Comparison of ENCODE assay signal across 2 cellular contexts in the genomic region with DNA sequence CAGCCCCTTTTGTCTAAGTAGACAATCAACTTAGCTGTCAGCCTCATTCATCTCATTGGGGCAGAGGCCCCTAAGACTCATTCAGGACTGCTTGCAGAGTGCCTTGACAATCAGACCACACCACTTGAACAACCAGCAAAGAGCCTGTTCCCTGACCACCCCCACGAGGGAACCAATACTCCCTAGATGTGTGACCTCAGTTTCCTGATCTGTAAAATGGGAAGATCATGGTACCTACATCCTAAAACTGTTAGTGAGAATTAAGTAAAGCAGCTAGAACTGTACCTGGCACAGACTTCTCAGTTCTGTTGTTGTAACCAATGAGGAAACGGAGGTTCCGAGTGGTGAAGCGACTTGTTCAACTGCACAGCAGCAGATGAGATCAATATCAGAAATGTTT.
TF ChIP-seq lines count a peak whose summit lies in the region.

No MANE protein-coding gene starts in this region.

TF ChIP-seq in HepG2, 621 proteins besides CTCF, POLR2A, EP300 and RAD21:
- no peak for TF ChIP-seq SYNCRIP (IDR thresholded peaks at IDR 0.05; ENCODE audit: insufficient read depth, low read depth, low read length)
- 0 out of 2 replicates have a peak, but pooled peaks have one; percentile 34 for TF ChIP-seq ZNF629 (CRISPR knock-in tag; conservative IDR thresholded peaks at IDR 0.05)

TF ChIP-seq in K562, 482 proteins besides CTCF, POLR2A, EP300 and RAD21 (continues in another document):
- TF ChIP-seq, protein P1, sequence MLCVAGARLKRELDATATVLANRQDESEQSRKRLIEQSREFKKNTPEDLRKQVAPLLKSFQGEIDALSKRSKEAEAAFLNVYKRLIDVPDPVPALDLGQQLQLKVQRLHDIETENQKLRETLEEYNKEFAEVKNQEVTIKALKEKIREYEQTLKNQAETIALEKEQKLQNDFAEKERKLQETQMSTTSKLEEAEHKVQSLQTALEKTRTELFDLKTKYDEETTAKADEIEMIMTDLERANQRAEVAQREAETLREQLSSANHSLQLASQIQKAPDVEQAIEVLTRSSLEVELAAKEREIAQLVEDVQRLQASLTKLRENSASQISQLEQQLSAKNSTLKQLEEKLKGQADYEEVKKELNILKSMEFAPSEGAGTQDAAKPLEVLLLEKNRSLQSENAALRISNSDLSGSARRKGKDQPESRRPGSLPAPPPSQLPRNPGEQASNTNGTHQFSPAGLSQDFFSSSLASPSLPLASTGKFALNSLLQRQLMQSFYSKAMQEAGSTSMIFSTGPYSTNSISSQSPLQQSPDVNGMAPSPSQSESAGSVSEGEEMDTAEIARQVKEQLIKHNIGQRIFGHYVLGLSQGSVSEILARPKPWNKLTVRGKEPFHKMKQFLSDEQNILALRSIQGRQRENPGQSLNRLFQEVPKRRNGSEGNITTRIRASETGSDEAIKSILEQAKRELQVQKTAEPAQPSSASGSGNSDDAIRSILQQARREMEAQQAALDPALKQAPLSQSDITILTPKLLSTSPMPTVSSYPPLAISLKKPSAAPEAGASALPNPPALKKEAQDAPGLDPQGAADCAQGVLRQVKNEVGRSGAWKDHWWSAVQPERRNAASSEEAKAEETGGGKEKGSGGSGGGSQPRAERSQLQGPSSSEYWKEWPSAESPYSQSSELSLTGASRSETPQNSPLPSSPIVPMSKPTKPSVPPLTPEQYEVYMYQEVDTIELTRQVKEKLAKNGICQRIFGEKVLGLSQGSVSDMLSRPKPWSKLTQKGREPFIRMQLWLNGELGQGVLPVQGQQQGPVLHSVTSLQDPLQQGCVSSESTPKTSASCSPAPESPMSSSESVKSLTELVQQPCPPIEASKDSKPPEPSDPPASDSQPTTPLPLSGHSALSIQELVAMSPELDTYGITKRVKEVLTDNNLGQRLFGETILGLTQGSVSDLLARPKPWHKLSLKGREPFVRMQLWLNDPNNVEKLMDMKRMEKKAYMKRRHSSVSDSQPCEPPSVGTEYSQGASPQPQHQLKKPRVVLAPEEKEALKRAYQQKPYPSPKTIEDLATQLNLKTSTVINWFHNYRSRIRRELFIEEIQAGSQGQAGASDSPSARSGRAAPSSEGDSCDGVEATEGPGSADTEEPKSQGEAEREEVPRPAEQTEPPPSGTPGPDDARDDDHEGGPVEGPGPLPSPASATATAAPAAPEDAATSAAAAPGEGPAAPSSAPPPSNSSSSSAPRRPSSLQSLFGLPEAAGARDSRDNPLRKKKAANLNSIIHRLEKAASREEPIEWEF (CRISPR knock-in tag; IDR thresholded peaks at IDR 0.05): no peak
- TF ChIP-seq RBM39 (optimal IDR thresholded peaks at IDR 0.05; ENCODE audit: low read depth, low read length): no peak
- no peak for TF ChIP-seq RAD51 (IDR thresholded peaks at IDR 0.05; ENCODE audit: borderline replicate concordance, low read depth)
- no peak for TF ChIP-seq PRPF4 (IDR thresholded peaks at IDR 0.05; ENCODE audit: insufficient read depth, low read depth, low read length, poor library complexity, severe bottlenecking)
- no peak for TF ChIP-seq ZBED1 (IDR thresholded peaks at IDR 0.05)
- TF ChIP-seq CREM (IDR thresholded peaks at IDR 0.05; ENCODE audit: low read depth): no peak
- no peak for TF ChIP-seq FOXK2 (conservative IDR thresholded peaks at IDR 0.05 in 1 of 2, IDR thresholded peaks at IDR 0.05 in 1 of 2; ENCODE audit: low read depth in 2 of 2)
- 0 out of 2 replicates have a peak, but pooled peaks have one; percentile 18 for TF ChIP-seq GATA2 (CRISPR knock-in tag; IDR thresholded peaks at IDR 0.05)
- TF ChIP-seq ZNF696 (CRISPR knock-in tag; conservative IDR thresholded peaks at IDR 0.05): no peak
- no peak for TF ChIP-seq HDGF (IDR thresholded peaks at IDR 0.05)
- TF ChIP-seq ADNP (tag; IDR thresholded peaks at IDR 0.05): peak; percentile 85; the same call in 1 of the 2 replicates
- TF ChIP-seq NR2C1 (IDR thresholded peaks at IDR 0.05): no peak
- no peak for TF ChIP-seq NR2C1 (tag; IDR thresholded peaks at IDR 0.05)
- TF ChIP-seq ATF1 (CRISPR knock-in tag; IDR thresholded peaks at IDR 0.05): no peak
- no peak for TF ChIP-seq ATF1 (tag; IDR thresholded peaks at IDR 0.05)
- no peak for TF ChIP-seq ZNF224 (CRISPR knock-in tag; IDR thresholded peaks at IDR 0.05)
- peak; percentile 25 for TF ChIP-seq CHD4 (IDR thresholded peaks at IDR 0.05; ENCODE audit: insufficient read depth, insufficient replicate concordance, low read depth, low read length, poor library complexity, severe bottlenecking)
- TF ChIP-seq FOXP1 (CRISPR knock-in tag; IDR thresholded peaks at IDR 0.05): no peak
- TF ChIP-seq HDAC6 (IDR thresholded peaks at IDR 0.05; ENCODE audit: low read depth, low read length): no peak
- TF ChIP-seq ZKSCAN8 (CRISPR knock-in tag; IDR thresholded peaks at IDR 0.05): no peak
- TF ChIP-seq, protein P2, sequence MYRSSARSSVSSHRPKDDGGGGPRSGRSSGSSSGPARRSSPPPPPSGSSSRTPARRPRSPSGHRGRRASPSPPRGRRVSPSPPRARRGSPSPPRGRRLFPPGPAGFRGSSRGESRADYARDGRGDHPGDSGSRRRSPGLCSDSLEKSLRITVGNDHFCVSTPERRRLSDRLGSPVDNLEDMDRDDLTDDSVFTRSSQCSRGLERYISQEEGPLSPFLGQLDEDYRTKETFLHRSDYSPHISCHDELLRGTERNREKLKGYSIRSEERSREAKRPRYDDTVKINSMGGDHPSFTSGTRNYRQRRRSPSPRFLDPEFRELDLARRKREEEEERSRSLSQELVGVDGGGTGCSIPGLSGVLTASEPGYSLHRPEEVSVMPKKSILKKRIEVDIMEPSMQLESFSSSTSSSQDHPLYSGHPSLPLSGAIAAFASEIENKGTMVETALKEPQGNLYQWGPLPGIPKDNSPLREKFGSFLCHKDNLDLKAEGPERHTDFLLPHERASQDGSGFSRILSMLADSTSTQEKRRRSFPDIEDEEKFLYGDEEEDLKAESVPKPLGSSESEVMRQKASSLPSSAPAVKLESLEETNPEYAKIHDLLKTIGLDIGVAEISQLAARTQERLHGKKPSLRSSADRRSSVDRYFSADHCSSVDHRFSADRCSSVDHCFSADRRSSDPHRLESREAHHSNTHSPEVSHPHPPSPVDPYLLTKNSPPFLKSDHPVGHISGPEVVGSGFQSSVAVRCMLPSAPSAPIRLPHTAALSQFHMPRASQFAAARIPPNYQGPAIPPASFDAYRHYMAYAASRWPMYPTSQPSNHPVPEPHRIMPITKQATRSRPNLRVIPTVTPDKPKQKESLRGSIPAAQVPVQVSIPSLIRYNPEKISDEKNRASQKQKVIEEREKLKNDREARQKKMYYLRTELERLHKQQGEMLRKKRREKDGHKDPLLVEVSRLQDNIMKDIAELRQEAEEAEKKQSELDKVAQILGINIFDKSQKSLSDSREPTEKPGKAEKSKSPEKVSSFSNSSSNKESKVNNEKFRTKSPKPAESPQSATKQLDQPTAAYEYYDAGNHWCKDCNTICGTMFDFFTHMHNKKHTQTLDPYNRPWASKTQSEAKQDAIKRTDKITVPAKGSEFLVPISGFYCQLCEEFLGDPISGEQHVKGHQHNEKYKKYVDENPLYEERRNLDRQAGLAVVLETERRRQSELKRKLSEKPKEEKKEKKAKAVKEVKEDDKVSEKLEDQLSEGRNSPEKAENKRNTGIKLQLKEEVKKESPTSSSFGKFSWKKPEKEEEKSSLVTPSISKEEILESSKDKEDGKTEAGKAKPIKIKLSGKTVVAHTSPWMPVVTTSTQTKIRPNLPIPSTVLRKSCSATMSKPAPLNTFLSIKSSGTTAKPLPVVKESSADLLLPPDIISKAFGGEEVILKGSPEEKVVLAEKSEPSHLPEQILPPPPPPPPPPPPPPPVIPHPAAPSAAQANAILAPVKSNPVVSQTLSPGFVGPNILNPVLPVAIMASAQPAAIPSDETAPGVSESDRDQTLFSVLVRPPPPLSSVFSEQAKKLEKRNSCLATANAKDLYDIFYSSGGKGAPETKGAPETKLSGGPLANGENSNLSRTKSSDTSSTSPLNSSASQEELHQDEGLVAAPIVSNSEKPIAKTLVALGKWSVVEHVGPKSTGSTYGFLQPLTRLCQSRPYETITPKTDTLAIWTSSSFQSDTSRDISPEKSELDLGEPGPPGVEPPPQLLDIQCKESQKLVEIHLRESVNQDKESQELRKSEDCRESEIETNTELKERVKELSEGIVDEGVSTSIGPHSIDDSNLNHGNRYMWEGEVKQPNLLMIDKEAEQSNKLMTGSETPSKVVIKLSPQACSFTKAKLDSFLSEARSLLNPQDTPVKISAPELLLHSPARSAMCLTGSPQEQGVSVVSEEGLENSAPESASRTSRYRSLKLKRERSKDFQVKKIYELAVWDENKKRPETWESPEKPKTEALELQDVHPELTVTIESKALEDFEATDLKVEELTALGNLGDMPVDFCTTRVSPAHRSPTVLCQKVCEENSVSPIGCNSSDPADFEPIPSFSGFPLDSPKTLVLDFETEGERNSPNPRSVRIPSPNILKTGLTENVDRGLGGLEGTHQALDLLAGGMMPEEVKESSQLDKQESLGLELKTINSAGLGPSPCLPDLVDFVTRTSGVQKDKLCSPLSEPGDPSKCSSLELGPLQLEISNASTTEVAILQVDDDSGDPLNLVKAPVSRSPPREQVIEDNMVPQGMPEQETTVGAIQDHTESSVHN (IDR thresholded peaks at IDR 0.05; ENCODE audit: borderline replicate concordance in 1 of 2, low read depth in 1 of 2): no peak
- no peak for TF ChIP-seq EGR1 (conservative IDR thresholded peaks at IDR 0.05)
- TF ChIP-seq MYC (IDR thresholded peaks at IDR 0.05; ENCODE audit: low read depth, low read length): no peak
- TF ChIP-seq MYC (CRISPR knock-in tag; IDR thresholded peaks at IDR 0.05; ENCODE audit: borderline replicate concordance, low read depth): no peak
- TF ChIP-seq NR3C1 (CRISPR knock-in tag; IDR thresholded peaks at IDR 0.05): no peak
- TF ChIP-seq, protein P3, sequence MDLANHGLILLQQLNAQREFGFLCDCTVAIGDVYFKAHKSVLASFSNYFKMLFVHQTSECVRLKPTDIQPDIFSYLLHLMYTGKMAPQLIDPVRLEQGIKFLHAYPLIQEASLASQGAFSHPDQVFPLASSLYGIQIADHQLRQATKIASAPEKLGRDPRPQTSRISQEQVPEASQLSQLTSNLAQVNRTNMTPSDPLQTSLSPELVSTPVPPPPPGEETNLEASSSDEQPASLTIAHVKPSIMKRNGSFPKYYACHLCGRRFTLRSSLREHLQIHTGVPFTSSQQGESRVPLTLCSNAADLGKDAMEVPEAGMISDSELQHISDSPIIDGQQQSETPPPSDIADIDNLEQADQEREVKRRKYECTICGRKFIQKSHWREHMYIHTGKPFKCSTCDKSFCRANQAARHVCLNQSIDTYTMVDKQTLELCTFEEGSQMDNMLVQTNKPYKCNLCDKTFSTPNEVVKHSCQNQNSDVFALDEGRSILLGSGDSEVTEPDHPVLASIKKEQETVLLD (IDR thresholded peaks at IDR 0.05): no peak
- TF ChIP-seq NR2C2 (CRISPR knock-in tag; IDR thresholded peaks at IDR 0.05): no peak
- no peak for TF ChIP-seq NR2C2 (tag; IDR thresholded peaks at IDR 0.05)
- TF ChIP-seq LCOR (CRISPR knock-in tag; IDR thresholded peaks at IDR 0.05): no peak
- no peak for TF ChIP-seq HDAC1 (IDR thresholded peaks at IDR 0.05)
- TF ChIP-seq, protein P4, sequence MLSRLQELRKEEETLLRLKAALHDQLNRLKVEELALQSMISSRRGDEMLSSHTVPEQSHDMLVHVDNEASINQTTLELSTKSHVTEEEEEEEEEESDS (CRISPR knock-in tag; IDR thresholded peaks at IDR 0.05): no peak
- TF ChIP-seq, protein P5, sequence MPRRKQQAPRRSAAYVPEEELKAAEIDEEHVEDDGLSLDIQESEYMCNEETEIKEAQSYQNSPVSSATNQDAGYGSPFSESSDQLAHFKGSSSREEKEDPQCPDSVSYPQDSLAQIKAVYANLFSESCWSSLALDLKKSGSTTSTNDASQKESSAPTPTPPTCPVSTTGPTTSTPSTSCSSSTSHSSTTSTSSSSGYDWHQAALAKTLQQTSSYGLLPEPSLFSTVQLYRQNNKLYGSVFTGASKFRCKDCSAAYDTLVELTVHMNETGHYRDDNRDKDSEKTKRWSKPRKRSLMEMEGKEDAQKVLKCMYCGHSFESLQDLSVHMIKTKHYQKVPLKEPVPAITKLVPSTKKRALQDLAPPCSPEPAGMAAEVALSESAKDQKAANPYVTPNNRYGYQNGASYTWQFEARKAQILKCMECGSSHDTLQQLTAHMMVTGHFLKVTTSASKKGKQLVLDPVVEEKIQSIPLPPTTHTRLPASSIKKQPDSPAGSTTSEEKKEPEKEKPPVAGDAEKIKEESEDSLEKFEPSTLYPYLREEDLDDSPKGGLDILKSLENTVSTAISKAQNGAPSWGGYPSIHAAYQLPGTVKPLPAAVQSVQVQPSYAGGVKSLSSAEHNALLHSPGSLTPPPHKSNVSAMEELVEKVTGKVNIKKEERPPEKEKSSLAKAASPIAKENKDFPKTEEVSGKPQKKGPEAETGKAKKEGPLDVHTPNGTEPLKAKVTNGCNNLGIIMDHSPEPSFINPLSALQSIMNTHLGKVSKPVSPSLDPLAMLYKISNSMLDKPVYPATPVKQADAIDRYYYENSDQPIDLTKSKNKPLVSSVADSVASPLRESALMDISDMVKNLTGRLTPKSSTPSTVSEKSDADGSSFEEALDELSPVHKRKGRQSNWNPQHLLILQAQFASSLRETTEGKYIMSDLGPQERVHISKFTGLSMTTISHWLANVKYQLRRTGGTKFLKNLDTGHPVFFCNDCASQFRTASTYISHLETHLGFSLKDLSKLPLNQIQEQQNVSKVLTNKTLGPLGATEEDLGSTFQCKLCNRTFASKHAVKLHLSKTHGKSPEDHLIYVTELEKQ (CRISPR knock-in tag; IDR thresholded peaks at IDR 0.05): no peak
- TF ChIP-seq, protein P6, sequence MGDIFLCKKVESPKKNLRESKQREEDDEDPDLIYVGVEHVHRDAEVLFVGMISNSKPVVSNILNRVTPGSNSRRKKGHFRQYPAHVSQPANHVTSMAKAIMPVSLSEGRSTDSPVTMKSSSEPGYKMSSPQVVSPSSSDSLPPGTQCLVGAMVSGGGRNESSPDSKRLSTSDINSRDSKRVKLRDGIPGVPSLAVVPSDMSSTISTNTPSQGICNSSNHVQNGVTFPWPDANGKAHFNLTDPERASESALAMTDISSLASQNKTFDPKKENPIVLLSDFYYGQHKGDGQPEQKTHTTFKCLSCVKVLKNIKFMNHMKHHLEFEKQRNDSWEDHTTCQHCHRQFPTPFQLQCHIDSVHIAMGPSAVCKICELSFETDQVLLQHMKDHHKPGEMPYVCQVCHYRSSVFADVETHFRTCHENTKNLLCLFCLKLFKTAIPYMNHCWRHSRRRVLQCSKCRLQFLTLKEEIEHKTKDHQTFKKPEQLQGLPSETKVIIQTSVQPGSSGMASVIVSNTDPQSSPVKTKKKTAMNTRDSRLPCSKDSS (IDR thresholded peaks at IDR 0.05; ENCODE audit: low read depth, partially characterized antibody): no peak
- TF ChIP-seq SIX5 (IDR thresholded peaks at IDR 0.05; ENCODE audit: borderline replicate concordance in 1 of 2, insufficient read depth in 1 of 2, low read depth in 1 of 2, low read length in 2 of 2): no peak
- TF ChIP-seq BDP1 (IDR thresholded peaks at IDR 0.05; ENCODE audit: insufficient read depth, insufficient read length): no peak
- no peak for TF ChIP-seq MECOM (CRISPR knock-in tag; IDR thresholded peaks at IDR 0.05)
- TF ChIP-seq CCNT2 (IDR thresholded peaks at IDR 0.05; ENCODE audit: borderline replicate concordance, extremely low read depth, insufficient read length, low read depth, low read length): no peak
- TF ChIP-seq ZNF121 (CRISPR knock-in tag; conservative IDR thresholded peaks at IDR 0.05): no peak
- peak; percentile 91 for TF ChIP-seq BCOR (IDR thresholded peaks at IDR 0.05)
